ENCODE assay signal across 16 cellular contexts in genomic region chr13:40352385-40352778, GRCh38.
DNase-seq lines count a peak whose midpoint lies in the region; ATAC-seq and TF ChIP-seq lines count a peak whose summit lies in the region.
"Had no signal": no experiment of that assay in that cellular context is flagged by ENCODE, and none has a peak within 500 bp of the region (broad histone marks: within the 10 kb centered on the region; RNA-seq: fewer than 3 reads in every experiment).

No MANE protein-coding gene starts in this region.

- peaks cover 0 to 3% (median 0%) of the 10 kb centered on the region in 45 donors for H3K27me3 ChIP-seq in dorsolateral prefrontal cortex

- ATAC-seq in HG02852 (IDR thresholded peaks at IDR 0.05; ENCODE audit: unreplicated experiment) (no peak), HG03280 (IDR thresholded peaks at IDR 0.05; ENCODE audit: unreplicated experiment) (no peak)
- ATAC-seq: activated T-cell treated with anti-CD3 and anti-CD28 coated beads, Interleukin-2, amount 50 U/mL, for 4 hours had no signal

- intact Hi-C loops in dorsolateral prefrontal cortex (cut with DNase I): loop anchor here in 1 of 2 donors (10.0 kb wide), 1 partner anchor 158 kb away; no protein-coding TSS in a partner anchor

- H3K4me3 ChIP-seq in dorsolateral prefrontal cortex: peak overlapping the region in 16 of 59 donors; percentile 4 to 43 (median 26)

- TF ChIP-seq CTCF in dorsolateral prefrontal cortex (IDR thresholded peaks at IDR 0.05 in 54 of 56, conservative IDR thresholded peaks at IDR 0.05 in 2 of 56; ENCODE audit: low read depth in 1 of 56, partially characterized antibody in 56 of 56): no peak

- DNase-seq in C1 segment of cervical spinal cord (lab: John Stamatoyannopoulos, UW) (peak in 9 of 14 donors; percentile 46 to 85 (median 65)), dorsolateral prefrontal cortex (peak in 7 of 10 donors; percentile 34 to 67 (median 54)), inferior parietal cortex (ENCODE audit: extremely low spot score) (peak; percentile 31), putamen (ENCODE audit: low spot score) (peak; percentile 42), HuH-7 (ENCODE audit: low spot score) (no peak), SHP77 treated with DMSO at 0.1 percent for 48 hours (lab: John Stamatoyannopoulos, UW) (no peak)
- DNase-seq: activated T-cell treated with anti-CD3 and anti-CD28 coated beads, Interleukin-2, amount 50 U/mL, for 4 hours; cerebellar nuclear complex; DMS53; Karpas-422; NCI-H2227 treated with DMSO at 0.1 percent for 48 hours; RPMI8226; stimulated activated CD4-positive, alpha-beta T cell treated with anti-CD3 and anti-CD28 coated beads, Interleukin-15, amount 100 ng/mL, for 24 hours; WERI-Rb-1 had no signal

- peak overlapping the region in 53 of 59 donors; percentile 8 to 84 (median 68) for H3K27ac ChIP-seq in dorsolateral prefrontal cortex
- H3K27ac ChIP-seq: WERI-Rb-1 had no signal

Comparison
In these comparisons a context has a peak if more than half of its experiments do, and no peak if none do; other contexts are left out.
1. DNase-seq: peak in C1 segment of cervical spinal cord (9 of 14), dorsolateral prefrontal cortex (7 of 10), inferior parietal cortex (single experiment) and putamen (single experiment); none in HuH-7 (single experiment) and SHP77 treated with DMSO at 0.1 percent for 48 hours (single experiment).